In genomic region chr10:21638681-21639080, GRCh38 we compare ENCODE assay signal across 17 cellular contexts.
A peak's percentile ranks its signal among the peaks of the same experiment; 100 is the strongest.
DNase-seq lines count a peak whose midpoint lies in the region; ATAC-seq and TF ChIP-seq lines count a peak whose summit lies in the region.
"Had no signal": no experiment of that assay in that cellular context is flagged by ENCODE, and none has a peak within 500 bp of the region (broad histone marks: within the 10 kb centered on the region; RNA-seq: fewer than 3 reads in every experiment).

No MANE protein-coding gene starts in this region.

- H3K27ac Mint-ChIP-seq in activated T-cell treated with anti-CD3 and anti-CD28 coated beads, Interleukin-2, amount 50 U/mL, for 24 hours = peak overlapping the region; percentile 26
- H3K27ac Mint-ChIP-seq in WTC11 = peak overlapping the region; percentile 80
- peak overlapping the region; percentile 21 for H3K27ac Mint-ChIP-seq in stimulated activated effector memory CD8-positive, alpha-beta T cell treated with anti-CD3 and anti-CD28 coated beads, Interleukin-12 subunit alpha, Interleukin-12 subunit beta, amount 100 ng/mL, for 72 hours

- H3K4me1 Mint-ChIP-seq in activated T-cell treated with anti-CD3 and anti-CD28 coated beads, Interleukin-2, amount 50 U/mL, for 24 hours (ENCODE audit: low read depth) = peaks cover 15% of the 10 kb centered on the region
- H3K4me1 Mint-ChIP-seq in WTC11 = peaks cover 54% of the 10 kb centered on the region
- H3K4me1 Mint-ChIP-seq in stimulated activated effector memory CD8-positive, alpha-beta T cell treated with anti-CD3 and anti-CD28 coated beads, Interleukin-12 subunit alpha, Interleukin-12 subunit beta, amount 100 ng/mL, for 72 hours = peaks cover 26% of the 10 kb centered on the region

- DNase-seq in activated T-cell treated with anti-CD3 and anti-CD28 coated beads, Interleukin-2, amount 50 U/mL, for 24 hours = no peak
- DNase-seq in activated T-cell treated with anti-CD3 and anti-CD28 coated beads for 4 hours (no peak), NCI-H1105 (lab: John Stamatoyannopoulos, UW) (peak; percentile 28), WTC11 (ENCODE audit: low spot score) (no peak)
- DNase-seq in stimulated activated effector memory CD8-positive, alpha-beta T cell treated with anti-CD3 and anti-CD28 coated beads, Interleukin-12 subunit alpha, Interleukin-12 subunit beta, amount 100 ng/mL, for 72 hours (ENCODE audit: low spot score in 2 of 2) = no peak
- DNase-seq: COR-L47, GF-D8, H7, Kasumi-1, NCI-H1436 treated with DMSO at 0.1 percent for 48 hours, NCI-H446, NCI-H748 treated with DMSO at 0.1 percent for 48 hours, SIG-M5 had no signal

- peaks cover 67% of the 10 kb centered on the region for H3K36me3 Mint-ChIP-seq in activated T-cell treated with anti-CD3 and anti-CD28 coated beads, Interleukin-2, amount 50 U/mL, for 24 hours (ENCODE audit: low read depth)
- H3K36me3 Mint-ChIP-seq in WTC11 = no peaks in the 10 kb centered on the region
- H3K36me3 Mint-ChIP-seq in stimulated activated effector memory CD8-positive, alpha-beta T cell treated with anti-CD3 and anti-CD28 coated beads, Interleukin-12 subunit alpha, Interleukin-12 subunit beta, amount 100 ng/mL, for 72 hours = peaks cover 35% of the 10 kb centered on the region

- H3K4me3 Mint-ChIP-seq in activated T-cell treated with anti-CD3 and anti-CD28 coated beads, Interleukin-2, amount 50 U/mL, for 24 hours = no peak overlapping the region
- no peak overlapping the region for H3K4me3 Mint-ChIP-seq in WTC11
- no peak overlapping the region for H3K4me3 Mint-ChIP-seq in stimulated activated effector memory CD8-positive, alpha-beta T cell treated with anti-CD3 and anti-CD28 coated beads, Interleukin-12 subunit alpha, Interleukin-12 subunit beta, amount 100 ng/mL, for 72 hours

- no peak for TF ChIP-seq CTCF in WTC11 (IDR thresholded peaks at IDR 0.05)

- no peaks in the 10 kb centered on the region for H3K9me3 Mint-ChIP-seq in activated T-cell treated with anti-CD3 and anti-CD28 coated beads, Interleukin-2, amount 50 U/mL, for 24 hours
- no peaks in the 10 kb centered on the region for H3K9me3 Mint-ChIP-seq in WTC11
- peaks cover 2% of the 10 kb centered on the region for H3K9me3 Mint-ChIP-seq in stimulated activated effector memory CD8-positive, alpha-beta T cell treated with anti-CD3 and anti-CD28 coated beads, Interleukin-12 subunit alpha, Interleukin-12 subunit beta, amount 100 ng/mL, for 72 hours

- no peaks in the 10 kb centered on the region for H3K27me3 Mint-ChIP-seq in activated T-cell treated with anti-CD3 and anti-CD28 coated beads, Interleukin-2, amount 50 U/mL, for 24 hours
- no peaks in the 10 kb centered on the region for H3K27me3 Mint-ChIP-seq in WTC11 (ENCODE audit: low read depth)

- POLR2A ChIA-PET in WTC11 (lab: Charles Lee) = interaction anchor here (0.5 kb wide), 1 partner anchor 128 kb away, joined by 3 read pairs; no protein-coding TSS in a partner anchor

- CTCF ChIA-PET in WTC11 (lab: Charles Lee) = no interaction called here

- ATAC-seq in WTC11 (0 out of 2 replicates have a peak, but pooled peaks have one; percentile 13), GM18511 (IDR thresholded peaks at IDR 0.05; ENCODE audit: unreplicated experiment) (no peak), GM21619 (IDR thresholded peaks at IDR 0.05; ENCODE audit: unreplicated experiment) (no peak), HG02623 (IDR thresholded peaks at IDR 0.05; ENCODE audit: unreplicated experiment) (no peak)
- no peak for ATAC-seq in stimulated activated effector memory CD8-positive, alpha-beta T cell treated with anti-CD3 and anti-CD28 coated beads, Interleukin-12 subunit alpha, Interleukin-12 subunit beta, amount 100 ng/mL, for 72 hours
- ATAC-seq: A549 had no signal

TF ChIP-seq in WTC11, 78 proteins besides CTCF, POLR2A, EP300 and RAD21 (continues in another document):
- TF ChIP-seq ZMAT4 (CRISPR knock-in tag; IDR thresholded peaks at IDR 0.05) (no peak), HMGXB4 (CRISPR knock-in tag; IDR thresholded peaks at IDR 0.05) (no peak), HMGA2 (CRISPR knock-in tag; IDR thresholded peaks at IDR 0.05) (no peak), ZNF317 (CRISPR knock-in tag; IDR thresholded peaks at IDR 0.05; ENCODE audit: borderline replicate concordance, low read depth) (no peak), PRDM15 (CRISPR knock-in tag; IDR thresholded peaks at IDR 0.05) (no peak), SMAD4 (CRISPR knock-in tag; IDR thresholded peaks at IDR 0.05) (no peak), ZNF532 (CRISPR knock-in tag; IDR thresholded peaks at IDR 0.05; ENCODE audit: borderline replicate concordance) (no peak), TEAD1 (CRISPR knock-in tag; IDR thresholded peaks at IDR 0.05) (no peak), MAX (CRISPR knock-in tag; IDR thresholded peaks at IDR 0.05) (no peak)

Comparison
In these comparisons a context has a peak if more than half of its experiments do, and no peak if none do; other contexts are left out.
1. H3K27ac Mint-ChIP-seq: peak in every context shown above with its lines; median percentile 80 in WTC11; 26 in activated T-cell treated with anti-CD3 and anti-CD28 coated beads, Interleukin-2, amount 50 U/mL, for 24 hours; 21 in stimulated activated effector memory CD8-positive, alpha-beta T cell treated with anti-CD3 and anti-CD28 coated beads, Interleukin-12 subunit alpha, Interleukin-12 subunit beta, amount 100 ng/mL, for 72 hours.